ENCODE assay signal across 29 cellular contexts in the genomic region with DNA sequence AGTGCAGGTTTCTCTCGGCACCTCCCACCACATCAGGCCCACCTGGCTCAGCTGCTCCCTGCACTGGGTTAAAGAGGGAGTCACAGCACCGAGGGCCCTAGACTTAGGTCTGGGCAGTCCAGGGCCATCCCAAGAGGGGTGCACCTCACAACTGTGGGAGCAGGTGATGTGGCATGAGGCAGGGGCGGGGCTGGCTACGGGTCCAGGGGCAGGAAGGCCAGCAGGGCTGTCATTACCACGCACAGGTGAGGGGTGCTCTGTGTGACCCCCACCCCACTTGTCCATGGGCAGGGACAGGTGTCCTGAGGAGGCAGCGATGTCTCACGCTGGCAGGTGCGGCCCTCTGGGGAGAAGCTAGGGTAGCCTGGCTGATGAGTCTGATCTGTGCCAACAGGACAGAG. TPM values are rescaled to one million over a fixed set of nuclear protein-coding genes. Genes with fewer than 3 reads are reported as not detected.
DNase-seq lines count a peak whose midpoint lies in the region; ATAC-seq and TF ChIP-seq lines count a peak whose summit lies in the region.
"Had no signal": no experiment of that assay in that cellular context is flagged by ENCODE, and none has a peak within 500 bp of the region (broad histone marks: within the 10 kb centered on the region; RNA-seq: fewer than 3 reads in every experiment).

No MANE protein-coding gene starts in this region.

- no peaks in the 10 kb centered on the region for H3K36me3 ChIP-seq in right atrium auricular region
- no peaks in the 10 kb centered on the region for H3K36me3 ChIP-seq in RWPE2 (ENCODE audit: low read depth)
- no peaks in the 10 kb centered on the region for H3K36me3 ChIP-seq in left lung
- H3K36me3 ChIP-seq: breast epithelium, MG63, stomach had no signal

- peaks cover 0 to 12% of the 10 kb centered on the region in 2 donors for H3K4me1 ChIP-seq in right atrium auricular region
- no peaks in the 10 kb centered on the region for H3K4me1 ChIP-seq in RWPE2 (ENCODE audit: insufficient read depth, poor library complexity, severe bottlenecking)
- H3K4me1 ChIP-seq in left lung = no peaks in the 10 kb centered on the region
- H3K4me1 ChIP-seq: breast epithelium had no signal

- DNase-seq in cardiac septum (ENCODE audit: low spot score) (peak; percentile 47), right atrium auricular region (ENCODE audit: low spot score) (no peak), RWPE2 (ENCODE audit: low spot score) (peak; percentile 58), left lung (peak; percentile 27 to 60), SIG-M5 (lab: John Stamatoyannopoulos, UW) (no peak), KG1 (lab: John Stamatoyannopoulos, UW) (no peak)
- DNase-seq: ACHN; activated naive CD4-positive, alpha-beta T cell treated with anti-CD3 and anti-CD28 coated beads, Interleukin-2, amount 10 ng/mL, durations not matched to agents 7 days and 5 days; amygdala; Calu3; effector CD4-positive, alpha-beta T cell; kidney glomerular epithelial cell; MG63; NCI-H2029 treated with DMSO at 0.1 percent for 48 hours; NCI-H345; NCI-H82; SHP77; small intestine; stimulated activated CD4-positive, alpha-beta T cell treated with anti-CD3 and anti-CD28 coated beads, Interleukin-2, amount 100 ng/mL, for 24 hours; stomach; T-helper 9 cell had no signal

- intact Hi-C loops in cardiac septum (cut with DNase I) (no loop called here), left lung (cut with DNase I) (loop anchor here in 1 of 2 donors (10.0 kb wide), 1 partner anchor 261 kb away; no protein-coding TSS in a partner anchor)

- ATAC-seq in RWPE2 (ENCODE audit: low read depth) (no peak), left lung (no peak), GM18861 (IDR thresholded peaks at IDR 0.05; ENCODE audit: unreplicated experiment) (no peak)
- ATAC-seq: K562 had no signal

- H3K27ac ChIP-seq in right atrium auricular region = no peak overlapping the region
- H3K27ac ChIP-seq in RWPE2 (ENCODE audit: poor library complexity, severe bottlenecking) = no peak overlapping the region
- no peak overlapping the region for H3K27ac ChIP-seq in left lung
- H3K27ac ChIP-seq: breast epithelium, C4-2B, epithelial cell of prostate, stomach, tibial artery, VCaP had no signal

- H3K4me3 ChIP-seq in right atrium auricular region (no peak overlapping the region), RWPE2 (ENCODE audit: severe bottlenecking) (no peak overlapping the region), left lung (no peak overlapping the region)
- H3K4me3 ChIP-seq: breast epithelium, K562, MG63, stomach, tibial artery had no signal

- TF ChIP-seq CTCF in right atrium auricular region (IDR thresholded peaks at IDR 0.05) (no peak), RWPE2 (IDR thresholded peaks at IDR 0.05; ENCODE audit: poor library complexity, severe bottlenecking) (no peak), left lung (IDR thresholded peaks at IDR 0.05) (no peak)

- H3K9me3 ChIP-seq in right atrium auricular region = no peaks in the 10 kb centered on the region
- no peaks in the 10 kb centered on the region for H3K9me3 ChIP-seq in RWPE2 (ENCODE audit: severe bottlenecking)
- no peaks in the 10 kb centered on the region for H3K9me3 ChIP-seq in left lung
- H3K9me3 ChIP-seq: breast epithelium, MG63, stomach, tibial artery had no signal

- H3K27me3 ChIP-seq in right atrium auricular region (no peaks in the 10 kb centered on the region), RWPE2 (ENCODE audit: insufficient read depth, poor library complexity, severe bottlenecking) (no peaks in the 10 kb centered on the region), left lung (peaks cover 0 to 35% of the 10 kb centered on the region in 2 donors)
- H3K27me3 ChIP-seq: MG63 had no signal

RNA-seq across cellular contexts. Expression of a gene that starts 40.5 kb away (rescaled TPM):
- 55.4 TPM for total RNA-seq in cardiac septum
- total RNA-seq in right atrium auricular region = 1 to 10 TPM; 3.4 to 4.1 TPM
- total RNA-seq in left lung = 1 to 10 TPM; 1.3 to 3.1 TPM
- total RNA-seq: Calu3, HT1080, K562 had no signal

Comparison
In these comparisons a context has a peak if more than half of its experiments do, and no peak if none do; other contexts are left out.
1. DNase-seq: peak in cardiac septum (single experiment), RWPE2 (single experiment) and left lung (2 of 2); none in right atrium auricular region (single experiment), SIG-M5 (single experiment) and KG1 (single experiment).
2. RNA of a gene that starts 40.5 kb away (total RNA-seq): 55.4 TPM in cardiac septum (single experiment); 3.4 to 4.1 TPM in right atrium auricular region and 1.3 to 3.1 TPM in left lung; every median in the first group is over 10 times any median in the second.